1 cellular context compared by ENCODE assay signal in the genomic region with DNA sequence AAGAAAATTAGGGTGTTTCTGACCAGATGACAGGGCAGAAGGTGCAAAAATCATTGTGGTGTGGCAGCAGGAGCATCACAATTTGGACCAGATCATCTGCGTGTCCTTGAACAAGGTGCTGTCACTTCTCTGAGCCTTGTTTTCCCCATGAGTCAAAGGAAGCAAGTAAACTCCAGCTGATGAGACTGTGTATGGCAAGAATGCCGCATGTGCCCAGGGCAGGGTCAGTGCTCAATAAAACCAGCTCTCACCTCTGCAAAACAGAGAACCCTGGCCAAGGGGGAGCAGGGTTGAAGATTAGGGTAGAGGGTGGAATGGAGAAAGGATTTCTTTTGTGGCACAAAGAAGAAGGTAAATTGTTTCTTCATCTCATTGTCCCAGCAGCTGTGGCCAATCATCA.
TF ChIP-seq lines count a peak whose summit lies in the region.
"Not testable (repeated sequence)": the region's sequence is repeated elsewhere in the genome, so short reads cannot be mapped to it uniquely, and the experiment has no call there.

No MANE protein-coding gene starts in this region.

TF ChIP-seq in HepG2, 621 proteins besides CTCF, POLR2A, EP300 and RAD21 (continued from another document):
- TF ChIP-seq, protein P1, sequence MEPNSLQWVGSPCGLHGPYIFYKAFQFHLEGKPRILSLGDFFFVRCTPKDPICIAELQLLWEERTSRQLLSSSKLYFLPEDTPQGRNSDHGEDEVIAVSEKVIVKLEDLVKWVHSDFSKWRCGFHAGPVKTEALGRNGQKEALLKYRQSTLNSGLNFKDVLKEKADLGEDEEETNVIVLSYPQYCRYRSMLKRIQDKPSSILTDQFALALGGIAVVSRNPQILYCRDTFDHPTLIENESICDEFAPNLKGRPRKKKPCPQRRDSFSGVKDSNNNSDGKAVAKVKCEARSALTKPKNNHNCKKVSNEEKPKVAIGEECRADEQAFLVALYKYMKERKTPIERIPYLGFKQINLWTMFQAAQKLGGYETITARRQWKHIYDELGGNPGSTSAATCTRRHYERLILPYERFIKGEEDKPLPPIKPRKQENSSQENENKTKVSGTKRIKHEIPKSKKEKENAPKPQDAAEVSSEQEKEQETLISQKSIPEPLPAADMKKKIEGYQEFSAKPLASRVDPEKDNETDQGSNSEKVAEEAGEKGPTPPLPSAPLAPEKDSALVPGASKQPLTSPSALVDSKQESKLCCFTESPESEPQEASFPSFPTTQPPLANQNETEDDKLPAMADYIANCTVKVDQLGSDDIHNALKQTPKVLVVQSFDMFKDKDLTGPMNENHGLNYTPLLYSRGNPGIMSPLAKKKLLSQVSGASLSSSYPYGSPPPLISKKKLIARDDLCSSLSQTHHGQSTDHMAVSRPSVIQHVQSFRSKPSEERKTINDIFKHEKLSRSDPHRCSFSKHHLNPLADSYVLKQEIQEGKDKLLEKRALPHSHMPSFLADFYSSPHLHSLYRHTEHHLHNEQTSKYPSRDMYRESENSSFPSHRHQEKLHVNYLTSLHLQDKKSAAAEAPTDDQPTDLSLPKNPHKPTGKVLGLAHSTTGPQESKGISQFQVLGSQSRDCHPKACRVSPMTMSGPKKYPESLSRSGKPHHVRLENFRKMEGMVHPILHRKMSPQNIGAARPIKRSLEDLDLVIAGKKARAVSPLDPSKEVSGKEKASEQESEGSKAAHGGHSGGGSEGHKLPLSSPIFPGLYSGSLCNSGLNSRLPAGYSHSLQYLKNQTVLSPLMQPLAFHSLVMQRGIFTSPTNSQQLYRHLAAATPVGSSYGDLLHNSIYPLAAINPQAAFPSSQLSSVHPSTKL (CRISPR knock-in tag; IDR thresholded peaks at IDR 0.05) = 0 out of 2 replicates have a peak, but pooled peaks have one; percentile 14
- TF ChIP-seq, protein P2, sequence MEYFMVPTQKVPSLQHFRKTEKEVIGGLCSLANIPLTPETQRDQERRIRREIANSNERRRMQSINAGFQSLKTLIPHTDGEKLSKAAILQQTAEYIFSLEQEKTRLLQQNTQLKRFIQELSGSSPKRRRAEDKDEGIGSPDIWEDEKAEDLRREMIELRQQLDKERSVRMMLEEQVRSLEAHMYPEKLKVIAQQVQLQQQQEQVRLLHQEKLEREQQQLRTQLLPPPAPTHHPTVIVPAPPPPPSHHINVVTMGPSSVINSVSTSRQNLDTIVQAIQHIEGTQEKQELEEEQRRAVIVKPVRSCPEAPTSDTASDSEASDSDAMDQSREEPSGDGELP (IDR thresholded peaks at IDR 0.05; ENCODE audit: borderline replicate concordance, low read depth) = peak; percentile 49; the same call in 1 of the 2 replicates
- TF ChIP-seq HNF4G (IDR thresholded peaks at IDR 0.05; ENCODE audit: borderline replicate concordance, low read depth, low read length); FOXP1 (IDR thresholded peaks at IDR 0.05): not testable (repeated sequence)
- 0 out of 2 replicates have a peak, but pooled peaks have one; percentile 33 for TF ChIP-seq HNF4G (CRISPR knock-in tag; IDR thresholded peaks at IDR 0.05; ENCODE audit: borderline replicate concordance, low read depth)
- TF ChIP-seq ZC3H4 (CRISPR knock-in tag; IDR thresholded peaks at IDR 0.05; ENCODE audit: borderline replicate concordance) = peak; percentile 72; the same call in 1 of the 2 replicates
- TF ChIP-seq, protein P3, sequence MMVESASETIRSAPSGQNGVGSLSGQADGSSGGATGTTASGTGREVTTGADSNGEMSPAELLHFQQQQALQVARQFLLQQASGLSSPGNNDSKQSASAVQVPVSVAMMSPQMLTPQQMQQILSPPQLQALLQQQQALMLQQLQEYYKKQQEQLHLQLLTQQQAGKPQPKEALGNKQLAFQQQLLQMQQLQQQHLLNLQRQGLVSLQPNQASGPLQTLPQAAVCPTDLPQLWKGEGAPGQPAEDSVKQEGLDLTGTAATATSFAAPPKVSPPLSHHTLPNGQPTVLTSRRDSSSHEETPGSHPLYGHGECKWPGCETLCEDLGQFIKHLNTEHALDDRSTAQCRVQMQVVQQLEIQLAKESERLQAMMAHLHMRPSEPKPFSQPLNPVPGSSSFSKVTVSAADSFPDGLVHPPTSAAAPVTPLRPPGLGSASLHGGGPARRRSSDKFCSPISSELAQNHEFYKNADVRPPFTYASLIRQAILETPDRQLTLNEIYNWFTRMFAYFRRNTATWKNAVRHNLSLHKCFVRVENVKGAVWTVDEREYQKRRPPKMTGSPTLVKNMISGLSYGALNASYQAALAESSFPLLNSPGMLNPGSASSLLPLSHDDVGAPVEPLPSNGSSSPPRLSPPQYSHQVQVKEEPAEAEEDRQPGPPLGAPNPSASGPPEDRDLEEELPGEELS (CRISPR knock-in tag; IDR thresholded peaks at IDR 0.05) = peak; percentile 36; the same call in 1 of the 2 replicates
- peak; percentile 33; the same call in 1 of the 2 replicates for TF ChIP-seq FOXA3 (CRISPR knock-in tag; IDR thresholded peaks at IDR 0.05)
- peak; percentile 23 for TF ChIP-seq TEAD3 (CRISPR knock-in tag; optimal IDR thresholded peaks at IDR 0.05; ENCODE audit: borderline replicate concordance)
- TF ChIP-seq FOXP1 (CRISPR knock-in tag; IDR thresholded peaks at IDR 0.05) = peak; percentile 54
- TF ChIP-seq FOSL2 (CRISPR knock-in tag; IDR thresholded peaks at IDR 0.05) = peak; percentile 44
- TF ChIP-seq PAF1 (CRISPR knock-in tag; IDR thresholded peaks at IDR 0.05) = 0 out of 2 replicates have a peak, but pooled peaks have one; percentile 67
